ENCODE assay signal across 8 cellular contexts in genomic region chr10:74827694-74828093, GRCh38. TPM values are rescaled to one million over a fixed set of nuclear protein-coding genes. Genes with fewer than 3 reads are reported as not detected.
DNase-seq lines count a peak whose midpoint lies in the region; ATAC-seq, FAIRE-seq and TF ChIP-seq lines count a peak whose summit lies in the region.

No MANE protein-coding gene starts in this region.

- DNase-seq in Panc1 (ENCODE audit: low read depth, low spot score) (no peak), fibroblast of mammary gland (ENCODE audit: low read depth) (no peak), gastrocnemius medialis (no peak), CD1c-positive myeloid dendritic cell (ENCODE audit: extremely low spot score) (no peak), RKO (ENCODE audit: low spot score) (no peak), frontal cortex (ENCODE audit: low spot score in 2 of 2) (no peak), GDM1 (lab: John Stamatoyannopoulos, UW) (no peak)

- TF ChIP-seq CTCF in Panc1 (IDR thresholded peaks at IDR 0.05) (no peak), fibroblast of mammary gland (conservative IDR thresholded peaks at IDR 0.05; ENCODE audit: control insufficient read depth, insufficient read depth, low read depth, low read length) (no peak), gastrocnemius medialis (IDR thresholded peaks at IDR 0.05 in 4 of 5, conservative IDR thresholded peaks at IDR 0.05 in 1 of 5) (no peak)

- H3K27me3 ChIP-seq in Panc1 (ENCODE audit: control insufficient read depth, insufficient read depth, low read length) (no peaks in the 10 kb centered on the region), gastrocnemius medialis (no peaks in the 10 kb centered on the region)

- no peaks in the 10 kb centered on the region for H3K36me3 ChIP-seq in Panc1 (ENCODE audit: control insufficient read depth, insufficient read depth, low read length)
- no peaks in the 10 kb centered on the region for H3K36me3 ChIP-seq in gastrocnemius medialis

- TF ChIP-seq POLR2A in gastrocnemius medialis (IDR thresholded peaks at IDR 0.05): no peak

- CTCF ChIA-PET in Panc1 (lab: Charles Lee): no interaction called here

- no peak for ATAC-seq in Panc1
- ATAC-seq in gastrocnemius medialis: no peak

- H3K4me1 ChIP-seq in Panc1 (ENCODE audit: control insufficient read depth, insufficient read depth, low read length) (peaks cover 28% of the 10 kb centered on the region), gastrocnemius medialis (peaks cover 39 to 50% of the 10 kb centered on the region in 2 donors)

- in situ Hi-C loops in Panc1 (cut with HindIII; ENCODE audit: low pct_unique_long_range_greater_than_20kb, low sequenced_read_pairs) (no loop called here), gastrocnemius medialis (cut with MboI; ENCODE audit: low sequenced_read_pairs in 4 of 4) (no loop called here)

- H3K9me3 ChIP-seq in Panc1 (ENCODE audit: control insufficient read depth, insufficient read depth, low read depth, low read length) (no peaks in the 10 kb centered on the region), gastrocnemius medialis (no peaks in the 10 kb centered on the region)

- H3K4me3 ChIP-seq in GM08714 (ENCODE audit: low read length) (peak overlapping the region; percentile 82), Panc1 (ENCODE audit: low read depth in 2 of 2, low read length in 2 of 2) (peak overlapping the region; percentile 92 to 93), fibroblast of mammary gland (ENCODE audit: control insufficient read depth, low read depth, low read length) (peak overlapping the region; percentile 74), gastrocnemius medialis (peak overlapping the region; percentile 65 to 97 (median 84))

- H3K27ac ChIP-seq in Panc1 (ENCODE audit: low read length) (peak overlapping the region; percentile 87), gastrocnemius medialis (peak overlapping the region; percentile 94 to 100 (median 98))

- no peak for FAIRE-seq in frontal cortex (lab: Jason Lieb, UNC)

- POLR2A ChIA-PET in Panc1 (lab: Charles Lee): no interaction called here

- intact Hi-C loops in Panc1 (cut with micrococcal nuclease; ENCODE audit: unreplicated experiment) (loop anchor here (10.0 kb wide), 2 partner anchors 257 to 563 kb away; no protein-coding TSS in a partner anchor), gastrocnemius medialis (cut with DNase I; ENCODE audit: low total_unique reads) (loop anchor here (5.0 to 10.0 kb wide), 2 partner anchors 467 to 675 kb away; partner anchors contain the start of genes ADK and AP3M1)

- BruUV-seq in Panc1 (replicated peaks; lab: Mats Ljungman, UMichigan): no TSS peak

RNA-seq across cellular contexts. Expression of gene KAT6B, which starts 1.3 kb away (rescaled TPM):
- total RNA-seq in Panc1 (2021; ENCODE audit: unreplicated experiment) (31.1 TPM), gastrocnemius medialis (10 to 100 TPM; 12.0 to 37.7 (median 21.6) TPM), frontal cortex (189 TPM)
- 14.1 TPM for polyA plus RNA-seq in Panc1 (2012; ENCODE audit: insufficient read length)
